8 cellular contexts compared by ENCODE assay signal in the genomic region with DNA sequence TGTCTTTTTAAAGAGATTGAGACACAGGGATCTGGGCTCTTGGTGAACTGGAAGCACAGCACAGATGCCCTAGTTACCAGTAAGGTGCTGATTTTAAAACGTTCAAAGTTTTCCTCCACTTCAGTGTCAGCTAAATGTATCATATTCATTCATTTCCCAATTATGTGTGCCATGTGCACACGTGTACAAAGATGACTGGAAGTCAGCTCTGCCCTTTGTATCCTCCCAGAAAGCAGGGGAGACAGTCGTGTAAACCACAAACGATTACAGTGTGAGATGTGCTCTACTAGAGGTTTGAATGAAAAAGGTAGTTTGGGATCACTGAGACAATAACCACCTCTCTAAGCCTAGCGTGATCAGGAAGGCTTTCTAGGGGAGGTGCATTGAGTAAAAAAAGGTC. TPM values are rescaled to one million over a fixed set of nuclear protein-coding genes. Genes with fewer than 3 reads are reported as not detected.
DNase-seq lines count a peak whose midpoint lies in the region; ATAC-seq and TF ChIP-seq lines count a peak whose summit lies in the region.

No MANE protein-coding gene starts in this region.

- H3K4me1 Mint-ChIP-seq in CD8-positive, alpha-beta T cell (ENCODE audit: low read depth) = peaks cover 30% of the 10 kb centered on the region

- H3K27me3 Mint-ChIP-seq in CD8-positive, alpha-beta T cell (ENCODE audit: low read depth) = peaks cover 9% of the 10 kb centered on the region

- H3K9me3 ChIP-seq in CD8-positive, alpha-beta T cell (ENCODE audit: low read length) = no peaks in the 10 kb centered on the region
- H3K9me3 ChIP-seq in endocrine pancreas (ENCODE audit: control insufficient read depth, low read length) (no peaks in the 10 kb centered on the region), neuron (ENCODE audit: low read length) (peaks cover 28% of the 10 kb centered on the region)

- peak; percentile 16 for ATAC-seq in CD8-positive, alpha-beta T cell
- ATAC-seq in GM18907 (IDR thresholded peaks at IDR 0.05; ENCODE audit: unreplicated experiment) (no peak), GM21381 (IDR thresholded peaks at IDR 0.05; ENCODE audit: unreplicated experiment) (no peak)

- H3K36me3 ChIP-seq in CD8-positive, alpha-beta T cell (ENCODE audit: insufficient read depth, low read length) = no peaks in the 10 kb centered on the region
- no peaks in the 10 kb centered on the region for H3K36me3 ChIP-seq in endocrine pancreas (ENCODE audit: control insufficient read depth, insufficient read depth, low read length)
- peaks cover 36% of the 10 kb centered on the region for H3K36me3 ChIP-seq in neuron (ENCODE audit: insufficient read depth, low read length)

- peaks cover 9% of the 10 kb centered on the region for H3K4me1 ChIP-seq in CD8-positive, alpha-beta T cell (ENCODE audit: insufficient read depth, low read length)
- H3K4me1 ChIP-seq in endocrine pancreas (ENCODE audit: control insufficient read depth, insufficient read depth, low read length) (peaks cover 9% of the 10 kb centered on the region), neuron (ENCODE audit: insufficient read depth, low read length) (peaks cover 7% of the 10 kb centered on the region)

- no peaks in the 10 kb centered on the region for H3K9me3 Mint-ChIP-seq in CD8-positive, alpha-beta T cell

- CTCF ChIA-PET in CD8-positive, alpha-beta T cell (lab: Charles Lee) = interaction anchor here (1.4 kb wide), 1 partner anchor 156 kb away, joined by 4 read pairs; a partner anchor contains a TSS

- no peaks in the 10 kb centered on the region for H3K27me3 ChIP-seq in CD8-positive, alpha-beta T cell (ENCODE audit: insufficient read depth, low read length)
- H3K27me3 ChIP-seq in endocrine pancreas (ENCODE audit: control insufficient read depth, insufficient read depth, low read length) (no peaks in the 10 kb centered on the region), neuron (ENCODE audit: insufficient read depth, low read length) (peaks cover 10% of the 10 kb centered on the region)

- H3K4me3 Mint-ChIP-seq in CD8-positive, alpha-beta T cell = peak overlapping the region; percentile 93

- no peak for TF ChIP-seq CTCF in CD8-positive, alpha-beta T cell (IDR thresholded peaks at IDR 0.05)

- peak overlapping the region; percentile 92 for H3K27ac Mint-ChIP-seq in CD8-positive, alpha-beta T cell

- H3K9ac ChIP-seq in endocrine pancreas (ENCODE audit: control insufficient read depth, insufficient read depth, low read length) = peak overlapping the region; percentile 76

- H3K4me3 ChIP-seq in CD8-positive, alpha-beta T cell (ENCODE audit: low read depth, low read length) = peak overlapping the region; percentile 76
- H3K4me3 ChIP-seq in endocrine pancreas (ENCODE audit: control insufficient read depth, insufficient read depth, low read length) = peak overlapping the region; percentile 96
- H3K4me3 ChIP-seq in neuron (ENCODE audit: low read length) = peak overlapping the region; percentile 97

- peak overlapping the region; percentile 95 for H2AFZ ChIP-seq in neuron (ENCODE audit: low read depth, low read length)

- intact Hi-C loops in CD8-positive, alpha-beta T cell (cut with DNase I, micrococcal nuclease) = loop anchor here in 1 of 2 experiments (1.0 to 10.0 kb wide), 6 partner anchors 45 to 205 kb away; a partner anchor contains a TSS

- H3K36me3 Mint-ChIP-seq in CD8-positive, alpha-beta T cell = peaks cover 29% of the 10 kb centered on the region

- no peak overlapping the region for H3K27ac ChIP-seq in CD8-positive, alpha-beta T cell (ENCODE audit: low read depth, low read length)

- no peak for DNase-seq in CD8-positive, alpha-beta T cell
- peak; percentile 4 for DNase-seq in NAMALWA (ENCODE audit: low spot score)
- DNase-seq in activated gamma-delta T cell (lab: John Stamatoyannopoulos, UW) = no peak
- no peak for DNase-seq in NCI-H226

- POLR2A ChIA-PET in CD8-positive, alpha-beta T cell (lab: Charles Lee) = interaction anchor here (1.3 to 3.3 kb wide), 3 partner anchors 45 to 420 kb away, joined by 4 to 19 read pairs (median 9); a partner anchor contains a TSS

RNA-seq across cellular contexts. Expression of a gene that starts 0.8 kb away (rescaled TPM):
- total RNA-seq in CD8-positive, alpha-beta T cell = 1 to 10 TPM in 1 of 2 experiments, under 1 TPM in 1; 0.68 to 1.6 TPM

RNA-seq across cellular contexts. Expression of a gene that starts 29.0 kb away (rescaled TPM):
- total RNA-seq in CD8-positive, alpha-beta T cell = under 1 TPM; 0.08 to 0.30 TPM
